ENCODE assay signal across 8 cellular contexts in genomic region chr12:50283230-50283923, GRCh38. TPM values are rescaled to one million over a fixed set of nuclear protein-coding genes. Genes with fewer than 3 reads are reported as not detected.
DNase-seq lines count a peak whose midpoint lies in the region; ATAC-seq, FAIRE-seq and TF ChIP-seq lines count a peak whose summit lies in the region.

TSS of gene LIMA1 (minus strand) at chr12:50283520. CDS start at chr12:50248751, 34,769 bp downstream.

- peak; percentile 86 for ATAC-seq in HG02884 (IDR thresholded peaks at IDR 0.05; ENCODE audit: unreplicated experiment)

- TF ChIP-seq CTCF in right atrium auricular region (IDR thresholded peaks at IDR 0.05), result peak in 1 of 2 donors; percentile 73

- peak; percentile 78 for TF ChIP-seq POLR2A in GM12892 (IDR thresholded peaks at IDR 0.05; ENCODE audit: low read depth, low read length)

- H3K27ac ChIP-seq in right atrium auricular region, result peak within 1 kb of the TSS; percentile 79 to 86

- peaks cover 0 to 24% of the 10 kb centered on the region in 2 donors for H3K4me1 ChIP-seq in right atrium auricular region

- H3K4me3 ChIP-seq in right atrium auricular region, result peak within 1 kb of the TSS; percentile 94 to 97

- H3K9me3 ChIP-seq in right atrium auricular region, result no peaks in the 10 kb centered on the region

- DNase-seq in GM12892 (ENCODE audit: insufficient read length) (peak; percentile 91), NCI-H1694 treated with DMSO at 0.1 percent for 48 hours (lab: John Stamatoyannopoulos, UW) (peak; percentile 36), T-helper 2 cell (peak; percentile 82 to 94 (median 89)), anterior cingulate cortex (lab: John Stamatoyannopoulos, UW) (peak; percentile 11 to 93 (median 78)), right atrium auricular region (ENCODE audit: low spot score) (peak; percentile 84), pulmonary artery endothelial cell (ENCODE audit: low read depth, low spot score) (peak; percentile 35), urothelium cell line (ENCODE audit: low spot score) (peak; percentile 97)

- no peaks in the 10 kb centered on the region for H3K27me3 ChIP-seq in right atrium auricular region

- H3K36me3 ChIP-seq in right atrium auricular region, result no peaks in the 10 kb centered on the region

- peak; percentile 85 for FAIRE-seq in GM12892 (lab: Jason Lieb, UNC)
- FAIRE-seq in urothelium cell line (lab: Jason Lieb, UNC), result peak; percentile 90

RNA-seq across cellular contexts. Expression of gene LIMA1, which starts in this region (rescaled TPM):
- 49.7 TPM for polyA plus RNA-seq in GM12892 (2012; ENCODE audit: missing spikeins)
- total RNA-seq in right atrium auricular region (10 to 100 TPM; 20.7 to 28.3 TPM), pulmonary artery endothelial cell (75.4 and 82.8 TPM in 2 replicates)

Comparison
In these comparisons a context has a peak if more than half of its experiments do, and no peak if none do; other contexts are left out.
1. Peak in every context shown above with its lines: DNase-seq, ATAC-seq, H3K4me3 ChIP-seq and H3K27ac ChIP-seq.
2. DNase-seq: peak in every context shown above with its lines; median percentile 97 in urothelium cell line; 91 in GM12892; 89 in T-helper 2 cell; 84 in right atrium auricular region; 78 in anterior cingulate cortex; 36 in NCI-H1694 treated with DMSO at 0.1 percent for 48 hours; 35 in pulmonary artery endothelial cell.